Comparison of ENCODE assay signal across 16 cellular contexts in genomic region chr17:9294661-9295210, GRCh38.
DNase-seq lines count a peak whose midpoint lies in the region; ATAC-seq and TF ChIP-seq lines count a peak whose summit lies in the region.
"Had no signal": no experiment of that assay in that cellular context is flagged by ENCODE, and none has a peak within 500 bp of the region (broad histone marks: within the 10 kb centered on the region; RNA-seq: fewer than 3 reads in every experiment).

No MANE protein-coding gene starts in this region.

- H3K9me3 Mint-ChIP-seq in CD4-positive, CD25-positive, alpha-beta regulatory T cell, result no peaks in the 10 kb centered on the region
- no peaks in the 10 kb centered on the region for H3K9me3 Mint-ChIP-seq in activated CD8-positive, alpha-beta T cell treated with anti-CD3 and anti-CD28 coated beads, Interleukin-2, amount 10 ng/mL, durations not matched to agents 7 days and 5 days (ENCODE audit: insufficient read depth)
- H3K9me3 Mint-ChIP-seq: CD14-positive monocyte; T-helper 1 cell treated with Interleukin-12 subunit alpha and Interleukin-12 subunit beta and Interleukin-4 antibody, amounts not matched to agents 30 μg/mL and 1 μg/mL, for 36 hours had no signal

- POLR2A ChIA-PET in activated CD8-positive, alpha-beta T cell treated with anti-CD3 and anti-CD28 coated beads, Interleukin-2, amount 10 ng/mL, durations not matched to agents 7 days and 5 days (lab: Charles Lee), result no interaction called here

- peaks cover 12 to 22% (median 15%) of the 10 kb centered on the region in 4 donors for H3K4me1 Mint-ChIP-seq in CD4-positive, CD25-positive, alpha-beta regulatory T cell
- peaks cover 6% of the 10 kb centered on the region for H3K4me1 Mint-ChIP-seq in activated CD8-positive, alpha-beta T cell treated with anti-CD3 and anti-CD28 coated beads, Interleukin-2, amount 10 ng/mL, durations not matched to agents 7 days and 5 days (ENCODE audit: low read depth)

- DNase-seq in CD4-positive, CD25-positive, alpha-beta regulatory T cell, result no peak
- peak; percentile 0 to 1 for DNase-seq in HL-60 (ENCODE audit: low read depth in 1 of 2, low spot score in 1 of 2)
- peak; percentile 0 for DNase-seq in NCI-H69 (lab: John Stamatoyannopoulos, UW)
- DNase-seq in islet precursor cell, result peak; percentile 47
- no peak for DNase-seq in NCI-H2171 treated with DMSO at 0.1 percent for 48 hours (lab: John Stamatoyannopoulos, UW)
- DNase-seq in SKM-1 treated with dmso at 0.1 percent for 144 hours (lab: John Stamatoyannopoulos, UW; ENCODE audit: unreplicated experiment), result no peak
- no peak for DNase-seq in activated CD8-positive, alpha-beta T cell treated with anti-CD3 and anti-CD28 coated beads, Interleukin-2, amount 10 ng/mL, durations not matched to agents 7 days and 5 days
- DNase-seq: Caco-2, EL, HCEC 1CT, NCI-H187, NCI-H774, SHP77 treated with DMSO at 0.1 percent for 48 hours had no signal

- no peak overlapping the region for H3K4me3 Mint-ChIP-seq in CD4-positive, CD25-positive, alpha-beta regulatory T cell
- H3K4me3 Mint-ChIP-seq in activated CD8-positive, alpha-beta T cell treated with anti-CD3 and anti-CD28 coated beads, Interleukin-2, amount 10 ng/mL, durations not matched to agents 7 days and 5 days, result no peak overlapping the region
- H3K4me3 Mint-ChIP-seq: CD14-positive monocyte; T-helper 1 cell treated with Interleukin-12 subunit alpha and Interleukin-12 subunit beta and Interleukin-4 antibody, amounts not matched to agents 30 μg/mL and 1 μg/mL, for 36 hours had no signal

- H3K36me3 Mint-ChIP-seq in CD4-positive, CD25-positive, alpha-beta regulatory T cell, result peaks cover 11% of the 10 kb centered on the region
- no peaks in the 10 kb centered on the region for H3K36me3 Mint-ChIP-seq in activated CD8-positive, alpha-beta T cell treated with anti-CD3 and anti-CD28 coated beads, Interleukin-2, amount 10 ng/mL, durations not matched to agents 7 days and 5 days (ENCODE audit: low read depth)

- H3K9me3 ChIP-seq in CD4-positive, CD25-positive, alpha-beta regulatory T cell (ENCODE audit: control insufficient read depth in 2 of 2, low read length in 2 of 2), result no peaks in the 10 kb centered on the region
- H3K9me3 ChIP-seq: Caco-2 had no signal

- TF ChIP-seq CTCF in HL-60 (IDR thresholded peaks at IDR 0.05; ENCODE audit: insufficient read depth, low read length), result no peak

- H3K4me1 ChIP-seq in CD4-positive, CD25-positive, alpha-beta regulatory T cell (ENCODE audit: control insufficient read depth, insufficient read depth, low read length, poor library complexity, severe bottlenecking), result peaks cover 4% of the 10 kb centered on the region
- H3K4me1 ChIP-seq: Caco-2 had no signal

- ATAC-seq in CD4-positive, CD25-positive, alpha-beta regulatory T cell (ENCODE audit: low read depth in 2 of 2), result no peak
- no peak for ATAC-seq in activated CD8-positive, alpha-beta T cell treated with anti-CD3 and anti-CD28 coated beads, Interleukin-2, amount 10 ng/mL, durations not matched to agents 7 days and 5 days
- ATAC-seq: SK-N-SH treated with all-trans-retinoic acid at 6 μM for 48 hours had no signal

- peak overlapping the region in 2 of 3 donors; percentile 0 to 43 for H3K27ac Mint-ChIP-seq in CD4-positive, CD25-positive, alpha-beta regulatory T cell
- no peak overlapping the region for H3K27ac Mint-ChIP-seq in activated CD8-positive, alpha-beta T cell treated with anti-CD3 and anti-CD28 coated beads, Interleukin-2, amount 10 ng/mL, durations not matched to agents 7 days and 5 days
- H3K27ac Mint-ChIP-seq: T-helper 1 cell treated with Interleukin-12 subunit alpha and Interleukin-12 subunit beta and Interleukin-4 antibody, amounts not matched to agents 30 μg/mL and 1 μg/mL, for 36 hours had no signal

- no peaks in the 10 kb centered on the region for H3K27me3 ChIP-seq in CD4-positive, CD25-positive, alpha-beta regulatory T cell (ENCODE audit: control insufficient read depth, insufficient read depth, low read length)
- H3K27me3 ChIP-seq in HL-60 (ENCODE audit: insufficient read depth, poor library complexity, severe bottlenecking), result no peaks in the 10 kb centered on the region

- no peaks in the 10 kb centered on the region for H3K27me3 Mint-ChIP-seq in CD4-positive, CD25-positive, alpha-beta regulatory T cell
- no peaks in the 10 kb centered on the region for H3K27me3 Mint-ChIP-seq in activated CD8-positive, alpha-beta T cell treated with anti-CD3 and anti-CD28 coated beads, Interleukin-2, amount 10 ng/mL, durations not matched to agents 7 days and 5 days (ENCODE audit: low read depth)

- CTCF ChIA-PET in activated CD8-positive, alpha-beta T cell treated with anti-CD3 and anti-CD28 coated beads, Interleukin-2, amount 10 ng/mL, durations not matched to agents 7 days and 5 days (lab: Charles Lee), result no interaction called here

- H3K27ac ChIP-seq in CD4-positive, CD25-positive, alpha-beta regulatory T cell (ENCODE audit: insufficient read depth, low read length, poor library complexity, severe bottlenecking), result no peak overlapping the region
- no peak overlapping the region for H3K27ac ChIP-seq in HL-60 (replicated peaks)

- no peak overlapping the region for H3K4me3 ChIP-seq in CD4-positive, CD25-positive, alpha-beta regulatory T cell (ENCODE audit: low read depth, low read length)
- H3K4me3 ChIP-seq in HL-60 (replicated peaks; ENCODE audit: insufficient read depth, low read length), result no peak overlapping the region

- H3K36me3 ChIP-seq in CD4-positive, CD25-positive, alpha-beta regulatory T cell (ENCODE audit: control insufficient read depth, insufficient read depth, low read length), result no peaks in the 10 kb centered on the region

Comparison
In these comparisons a context has a peak if more than half of its experiments do, and no peak if none do; other contexts are left out.
1. DNase-seq: peak in HL-60 (2 of 2), NCI-H69 (single experiment) and islet precursor cell (single experiment); none in CD4-positive, CD25-positive, alpha-beta regulatory T cell (0 of 3), NCI-H2171 treated with DMSO at 0.1 percent for 48 hours (single experiment), SKM-1 treated with dmso at 0.1 percent for 144 hours (single experiment) and activated CD8-positive, alpha-beta T cell treated with anti-CD3 and anti-CD28 coated beads, Interleukin-2, amount 10 ng/mL, durations not matched to agents 7 days and 5 days (single experiment).